ENCODE assay signal across 13 cellular contexts in genomic region chr1:179126338-179127060, GRCh38. TPM values are rescaled to one million over a fixed set of nuclear protein-coding genes. Genes with fewer than 3 reads are reported as not detected.
A peak's percentile ranks its signal among the peaks of the same experiment; 100 is the strongest.
DNase-seq lines count a peak whose midpoint lies in the region; ATAC-seq, FAIRE-seq and TF ChIP-seq lines count a peak whose summit lies in the region.
"Had no signal": no experiment of that assay in that cellular context is flagged by ENCODE, and none has a peak within 500 bp of the region (broad histone marks: within the 10 kb centered on the region; RNA-seq: fewer than 3 reads in every experiment).

No MANE protein-coding gene starts in this region.

- no peaks in the 10 kb centered on the region for H3K27me3 ChIP-seq in left ventricle myocardium inferior (ENCODE audit: low read depth)
- H3K27me3 ChIP-seq in right atrium auricular region: no peaks in the 10 kb centered on the region
- H3K27me3 ChIP-seq in endothelial cell of umbilical vein (ENCODE audit: control insufficient read depth in 2 of 2, insufficient read depth in 2 of 2, low read length in 2 of 2): no peaks in the 10 kb centered on the region
- H3K27me3 ChIP-seq in aorta (ENCODE audit: control insufficient read depth in 1 of 2, insufficient read depth in 2 of 2, low read length in 1 of 2): no peaks in the 10 kb centered on the region
- H3K27me3 ChIP-seq: gastrocnemius medialis, spleen had no signal

- dilution Hi-C loops in endothelial cell of umbilical vein (cut with MboI; ENCODE audit: extremely low pct_ligation_motif_present, low sequenced_read_pairs): no loop called here

- peaks cover 23% of the 10 kb centered on the region for H3K36me3 ChIP-seq in left ventricle myocardium inferior
- H3K36me3 ChIP-seq in right atrium auricular region: peaks cover 5% of the 10 kb centered on the region
- H3K36me3 ChIP-seq in endothelial cell of umbilical vein (ENCODE audit: control insufficient read depth in 2 of 2, extremely low read depth in 1 of 2, insufficient read depth in 2 of 2, low read length in 2 of 2): peaks cover 18 to 38% of the 10 kb centered on the region in 2 experiments
- no peaks in the 10 kb centered on the region for H3K36me3 ChIP-seq in aorta (ENCODE audit: control insufficient read depth in 1 of 2, insufficient read depth in 2 of 2, low read length in 1 of 2)

- H3K4me1 ChIP-seq in left ventricle myocardium inferior (peaks cover 21% of the 10 kb centered on the region), right atrium auricular region (peaks cover 0 to 19% of the 10 kb centered on the region in 2 donors), endothelial cell of umbilical vein (ENCODE audit: control insufficient read depth, extremely low read depth, insufficient read depth, low read length) (peaks cover 57% of the 10 kb centered on the region), aorta (ENCODE audit: control insufficient read depth in 1 of 2, insufficient read depth in 2 of 2, low read length in 2 of 2) (peaks cover 2% of the 10 kb centered on the region in 2 donors)

- H3K4me3 ChIP-seq in left ventricle myocardium inferior (no peak overlapping the region), right atrium auricular region (no peak overlapping the region), endothelial cell of umbilical vein (replicated peaks in 1 of 3; ENCODE audit: insufficient read depth in 1 of 3, low read depth in 1 of 3, low read length in 3 of 3) (peak overlapping the region in 1 of 3 experiments; percentile 34), aorta (ENCODE audit: low read length in 2 of 2) (peak overlapping the region in 1 of 2 donors; percentile 26)
- H3K4me3 ChIP-seq: gastrocnemius medialis, spleen had no signal

- TF ChIP-seq CTCF in left ventricle myocardium inferior (IDR thresholded peaks at IDR 0.05; ENCODE audit: borderline replicate concordance): no peak
- TF ChIP-seq CTCF in right atrium auricular region (IDR thresholded peaks at IDR 0.05): no peak
- no peak for TF ChIP-seq CTCF in endothelial cell of umbilical vein (IDR thresholded peaks at IDR 0.05; ENCODE audit: extremely low read depth in 1 of 2, insufficient read depth in 1 of 2, low read depth in 1 of 2, low read length in 2 of 2)
- TF ChIP-seq CTCF in GM10248 (IDR thresholded peaks at IDR 0.05; ENCODE audit: control extremely low read depth, extremely low read depth, low read depth, missing control alignments): no peak

- FAIRE-seq in endothelial cell of umbilical vein (lab: Jason Lieb, UNC): peak; percentile 24

- POLR2A ChIA-PET in endothelial cell of umbilical vein (lab: Charles Lee) (interaction anchor here (0.5 to 1.8 kb wide), 3 partner anchors 10 to 62 kb away, joined by 3 to 14 read pairs (median 4); no protein-coding TSS in a partner anchor), GM10248 (lab: Yijun Ruan, JAX) (no interaction called here)

- intact Hi-C loops in left ventricle myocardium inferior (cut with micrococcal nuclease): loop anchor here (10.0 kb wide), 1 partner anchor 68 kb away; no protein-coding TSS in a partner anchor
- intact Hi-C loops in endothelial cell of umbilical vein (cut with micrococcal nuclease): loop anchor here (1.0 kb wide), 2 partner anchors 15 to 166 kb away; no protein-coding TSS in a partner anchor
- intact Hi-C loops in aorta (cut with DNase I): loop anchor here (5.0 kb wide), 2 partner anchors 51 to 241 kb away; partner anchors contain the start of gene AXDND1 (in 1 of the 2)

- peak overlapping the region; percentile 21 for H3K27ac ChIP-seq in left ventricle myocardium inferior (replicated peaks)
- H3K27ac ChIP-seq in right atrium auricular region: peak overlapping the region in 1 of 2 donors; percentile 29
- peak overlapping the region; percentile 53 for H3K27ac ChIP-seq in endothelial cell of umbilical vein (ENCODE audit: insufficient read depth, low read depth, low read length)
- H3K27ac ChIP-seq in aorta (ENCODE audit: low read depth in 1 of 2, low read length in 2 of 2): peak overlapping the region in 1 of 2 donors; percentile 57
- H3K27ac ChIP-seq: spleen had no signal

- 25 to 26% methylated on average over 8 of the region's 8 CpGs for WGBS in aorta, 2 donors

- ATAC-seq in aorta (ENCODE audit: low FRiP score): peak; percentile 65
- no peak for ATAC-seq in GM18505 (IDR thresholded peaks at IDR 0.05; ENCODE audit: unreplicated experiment)
- ATAC-seq: gastrocnemius medialis had no signal

- H3K4me2 ChIP-seq in endothelial cell of umbilical vein (ENCODE audit: insufficient read depth, low read length): peak overlapping the region; percentile 86

- TF ChIP-seq POLR2A in endothelial cell of umbilical vein (IDR thresholded peaks at IDR 0.05; ENCODE audit: low read depth, low read length) (no peak), GM18505 (IDR thresholded peaks at IDR 0.05; ENCODE audit: borderline replicate concordance, extremely low read depth, insufficient read depth, insufficient read length) (no peak)

- BruUV-seq in endothelial cell of umbilical vein (replicated peaks; lab: Mats Ljungman, UMichigan): no TSS peak

- peak overlapping the region; percentile 46 for H3K9ac ChIP-seq in endothelial cell of umbilical vein (replicated peaks; ENCODE audit: extremely low read depth, insufficient read depth, low read length)

- DNase-seq in left ventricle myocardium inferior (no peak), right atrium auricular region (ENCODE audit: low spot score) (no peak), endothelial cell of umbilical vein (ENCODE audit: low read depth, low spot score) (peak; percentile 63), mucosa of gallbladder (ENCODE audit: low spot score) (peak; percentile 91), aorta (peak; percentile 84 to 90), GM10248 (ENCODE audit: extremely low spot score) (no peak)
- DNase-seq in activated CD8-positive, alpha-beta memory T cell treated with anti-CD3 and anti-CD28 coated beads for 24 hours: no peak
- DNase-seq: activated B cell treated with CpG ODN at 0.5 μM for 24 hours, gastrocnemius medialis, MM.1S, NCI-H2171, spleen had no signal

- H3K9me1 ChIP-seq in endothelial cell of umbilical vein (replicated peaks; ENCODE audit: control insufficient read depth, extremely low read depth, insufficient read depth, low read length): no peaks in the 10 kb centered on the region

- CTCF ChIA-PET in endothelial cell of umbilical vein (lab: Charles Lee) (interaction anchor here (0.8 to 2.4 kb wide), 7 partner anchors 7 to 167 kb away, joined by 3 to 9 read pairs (median 5); partner anchors contain the start of gene SOAT1), GM10248 (lab: Yijun Ruan, JAX) (interaction anchor here (1.0 to 1.5 kb wide), 5 partner anchors 12 to 244 kb away, joined by 3 to 5 read pairs (median 4); partner anchors contain the start of gene SOAT1)

- H3K79me2 ChIP-seq in endothelial cell of umbilical vein (ENCODE audit: control insufficient read depth, insufficient read depth, low read length): peaks cover 82% of the 10 kb centered on the region

- H4K20me1 ChIP-seq in endothelial cell of umbilical vein (replicated peaks; ENCODE audit: control insufficient read depth, extremely low read depth, insufficient read depth, low read length): peaks cover 17% of the 10 kb centered on the region

- H3K9me3 ChIP-seq in left ventricle myocardium inferior (replicated peaks): no peaks in the 10 kb centered on the region
- no peaks in the 10 kb centered on the region for H3K9me3 ChIP-seq in right atrium auricular region
- no peaks in the 10 kb centered on the region for H3K9me3 ChIP-seq in endothelial cell of umbilical vein (replicated peaks; ENCODE audit: control insufficient read depth, insufficient read depth, low read length)
- H3K9me3 ChIP-seq in aorta (ENCODE audit: control insufficient read depth, low read length): no peaks in the 10 kb centered on the region
- H3K9me3 ChIP-seq: gastrocnemius medialis, spleen had no signal

- H2AFZ ChIP-seq in endothelial cell of umbilical vein (ENCODE audit: low read depth, low read length): no peak overlapping the region

TF ChIP-seq in endothelial cell of umbilical vein, 7 proteins besides CTCF, POLR2A, EP300 and RAD21:
- TF ChIP-seq JUN (IDR thresholded peaks at IDR 0.05; ENCODE audit: borderline replicate concordance, insufficient read depth, insufficient read length, low read depth): peak; percentile 10
- no peak for TF ChIP-seq GATA2 (IDR thresholded peaks at IDR 0.05; ENCODE audit: insufficient read depth, insufficient read length, low read depth, low read length)
TF ChIP-seq in endothelial cell of umbilical vein: peak in this region for 1.

RNA-seq across cellular contexts. Expression of gene TOR3A, which starts 44.6 kb away (rescaled TPM):
- total RNA-seq in left ventricle myocardium inferior (9.6 TPM), right atrium auricular region (10 to 100 TPM; 14.3 to 19.7 TPM), endothelial cell of umbilical vein (16.7 and 22.4 TPM in 2 replicates), mucosa of gallbladder (31.1 TPM), aorta (10 to 100 TPM; 13.9 to 18.5 TPM)
- polyA plus RNA-seq in endothelial cell of umbilical vein (14.9 and 24.1 TPM in 2 replicates), aorta (10 to 100 TPM in 1 of 2 donors, 1 to 10 TPM in 1; 7.3 to 23.4 TPM)
- 21.2 and 21.7 TPM in 2 replicates for polyA plus RNA-seq in endothelial cell of umbilical vein (2011; cell fraction: cytosol; rRNA removed)
- 20.0 and 20.3 TPM in 2 replicates for polyA plus RNA-seq in endothelial cell of umbilical vein (2011; cell fraction: nucleus; rRNA removed)
- polyA plus RNA-seq in endothelial cell of umbilical vein (2012): 12.7 and 13.1 TPM in 2 replicates
- polyA minus RNA-seq in endothelial cell of umbilical vein: 34.2 and 34.9 TPM in 2 replicates
- 36.0 TPM for polyA minus RNA-seq in endothelial cell of umbilical vein (2011; cell fraction: cytosol; rRNA and poly(A)+ RNA removed)
- polyA minus RNA-seq in endothelial cell of umbilical vein (2011; cell fraction: nucleus; rRNA and poly(A)+ RNA removed): 8.1 and 9.1 TPM in 2 replicates

Comparison
In these comparisons a context has a peak if more than half of its experiments do, and no peak if none do; other contexts are left out.
1. DNase-seq: peak in endothelial cell of umbilical vein (single experiment), mucosa of gallbladder (single experiment) and aorta (2 of 2); none in left ventricle myocardium inferior (single experiment), right atrium auricular region (single experiment), activated CD8-positive, alpha-beta memory T cell treated with anti-CD3 and anti-CD28 coated beads for 24 hours (single experiment) and GM10248 (single experiment).